In the genomic region with DNA sequence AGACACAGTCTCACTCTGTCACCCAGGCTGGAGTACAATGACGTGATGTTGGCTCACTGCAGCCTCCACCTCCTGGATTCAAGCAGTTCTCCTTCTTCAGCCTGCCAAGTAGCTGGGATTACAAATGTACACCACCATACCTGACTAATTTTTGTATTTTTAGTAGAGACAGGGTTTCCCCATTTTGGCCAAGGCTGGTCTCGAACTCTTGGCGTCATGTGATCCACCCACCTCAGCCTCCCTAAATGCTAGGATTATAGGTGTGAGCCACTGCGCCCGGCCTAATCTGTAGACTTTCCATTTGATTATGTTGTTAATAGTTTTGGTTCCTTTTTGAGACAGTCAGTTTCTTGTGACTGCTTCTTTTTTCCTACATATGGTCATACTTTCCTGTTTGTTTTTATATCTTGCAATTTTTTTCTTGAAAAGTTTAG, we compare ENCODE assay signal across 8 cellular contexts. TPM values are rescaled to one million over a fixed set of nuclear protein-coding genes. Genes with fewer than 3 reads are reported as not detected.
A peak's percentile ranks its signal among the peaks of the same experiment; 100 is the strongest.
DNase-seq lines count a peak whose midpoint lies in the region; ATAC-seq and TF ChIP-seq lines count a peak whose summit lies in the region.

No MANE protein-coding gene starts in this region.

- no peak for TF ChIP-seq CTCF in endothelial cell (IDR thresholded peaks at IDR 0.05; ENCODE audit: unreplicated experiment)

- H3K9me3 Mint-ChIP-seq in activated naive CD8-positive, alpha-beta T cell treated with anti-CD3 and anti-CD28 coated beads, Interleukin-2, amount 10 ng/mL, durations not matched to agents 7 days and 5 days, result no peaks in the 10 kb centered on the region
- H3K9me3 Mint-ChIP-seq in stimulated activated naive CD8-positive, alpha-beta T cell treated with anti-CD3 and anti-CD28 coated beads, Interleukin-15, amount 100 ng/mL, for 72 hours, result no peaks in the 10 kb centered on the region
- H3K9me3 Mint-ChIP-seq in endothelial cell (ENCODE audit: unreplicated experiment), result no peaks in the 10 kb centered on the region

- POLR2A ChIA-PET in activated naive CD8-positive, alpha-beta T cell treated with anti-CD3 and anti-CD28 coated beads, Interleukin-2, amount 10 ng/mL, durations not matched to agents 7 days and 5 days (lab: Charles Lee), result no interaction called here

- ATAC-seq in HG03378 (IDR thresholded peaks at IDR 0.05; ENCODE audit: unreplicated experiment) (peak; percentile 59), HG03135 (IDR thresholded peaks at IDR 0.05; ENCODE audit: unreplicated experiment) (no peak)
- ATAC-seq in activated naive CD8-positive, alpha-beta T cell treated with anti-CD3 and anti-CD28 coated beads, Interleukin-2, amount 10 ng/mL, durations not matched to agents 7 days and 5 days (ENCODE audit: low read depth), result no peak
- ATAC-seq in stimulated activated naive CD8-positive, alpha-beta T cell treated with anti-CD3 and anti-CD28 coated beads, Interleukin-15, amount 100 ng/mL, for 72 hours, result peak; percentile 97

- peak overlapping the region; percentile 2 for H3K27ac Mint-ChIP-seq in activated naive CD8-positive, alpha-beta T cell treated with anti-CD3 and anti-CD28 coated beads, Interleukin-2, amount 10 ng/mL, durations not matched to agents 7 days and 5 days
- H3K27ac Mint-ChIP-seq in stimulated activated naive CD8-positive, alpha-beta T cell treated with anti-CD3 and anti-CD28 coated beads, Interleukin-15, amount 100 ng/mL, for 72 hours, result peak overlapping the region; percentile 72 to 81
- no peak overlapping the region for H3K27ac Mint-ChIP-seq in endothelial cell (ENCODE audit: unreplicated experiment)

- peaks cover 16% of the 10 kb centered on the region for H3K36me3 Mint-ChIP-seq in activated naive CD8-positive, alpha-beta T cell treated with anti-CD3 and anti-CD28 coated beads, Interleukin-2, amount 10 ng/mL, durations not matched to agents 7 days and 5 days
- no peaks in the 10 kb centered on the region for H3K36me3 Mint-ChIP-seq in endothelial cell (ENCODE audit: low read depth, unreplicated experiment)

- no peak overlapping the region for H3K4me3 Mint-ChIP-seq in activated naive CD8-positive, alpha-beta T cell treated with anti-CD3 and anti-CD28 coated beads, Interleukin-2, amount 10 ng/mL, durations not matched to agents 7 days and 5 days
- peak overlapping the region; percentile 56 to 60 for H3K4me3 Mint-ChIP-seq in stimulated activated naive CD8-positive, alpha-beta T cell treated with anti-CD3 and anti-CD28 coated beads, Interleukin-15, amount 100 ng/mL, for 72 hours
- no peak overlapping the region for H3K4me3 Mint-ChIP-seq in endothelial cell (ENCODE audit: unreplicated experiment)

- H3K4me1 Mint-ChIP-seq in activated naive CD8-positive, alpha-beta T cell treated with anti-CD3 and anti-CD28 coated beads, Interleukin-2, amount 10 ng/mL, durations not matched to agents 7 days and 5 days, result peaks cover 14% of the 10 kb centered on the region
- H3K4me1 Mint-ChIP-seq in stimulated activated naive CD8-positive, alpha-beta T cell treated with anti-CD3 and anti-CD28 coated beads, Interleukin-15, amount 100 ng/mL, for 72 hours, result peaks cover 22% of the 10 kb centered on the region
- H3K4me1 Mint-ChIP-seq in endothelial cell (ENCODE audit: unreplicated experiment), result no peaks in the 10 kb centered on the region

- no peaks in the 10 kb centered on the region for H3K27me3 Mint-ChIP-seq in activated naive CD8-positive, alpha-beta T cell treated with anti-CD3 and anti-CD28 coated beads, Interleukin-2, amount 10 ng/mL, durations not matched to agents 7 days and 5 days
- H3K27me3 Mint-ChIP-seq in stimulated activated naive CD8-positive, alpha-beta T cell treated with anti-CD3 and anti-CD28 coated beads, Interleukin-15, amount 100 ng/mL, for 72 hours, result no peaks in the 10 kb centered on the region
- H3K27me3 Mint-ChIP-seq in endothelial cell (ENCODE audit: unreplicated experiment), result no peaks in the 10 kb centered on the region

- DNase-seq in activated effector memory CD4-positive, alpha-beta T cell treated with anti-CD3 and anti-CD28 coated beads, Interleukin-2, amount 50 U/mL, for 16 hours, result peak; percentile 76
- DNase-seq in activated effector memory CD4-positive, alpha-beta T cell treated with Interleukin-2 at 50 U/mL for 16 hours, result no peak
- DNase-seq in activated naive CD8-positive, alpha-beta T cell treated with anti-CD3 and anti-CD28 coated beads, Interleukin-2, amount 10 ng/mL, durations not matched to agents 7 days and 5 days, result no peak
- DNase-seq in stimulated activated naive CD8-positive, alpha-beta T cell treated with anti-CD3 and anti-CD28 coated beads, Interleukin-15, amount 100 ng/mL, for 72 hours, result peak; percentile 24 to 77
- DNase-seq in endothelial cell (ENCODE audit: low spot score), result no peak
- no peak for DNase-seq in T1000 (lab: John Stamatoyannopoulos, UW)

RNA-seq across cellular contexts. Expression of a gene that starts 31.0 kb away (rescaled TPM):
- total RNA-seq in activated naive CD8-positive, alpha-beta T cell treated with anti-CD3 and anti-CD28 coated beads, Interleukin-2, amount 10 ng/mL, durations not matched to agents 7 days and 5 days, result 10 to 100 TPM; 69.9 to 72.3 TPM
- 54.4 TPM for total RNA-seq in endothelial cell (ENCODE audit: unreplicated experiment)

RNA-seq across cellular contexts. Expression of a gene that starts 31.3 kb away (rescaled TPM):
- 10 to 100 TPM; 17.4 to 18.9 TPM for total RNA-seq in activated naive CD8-positive, alpha-beta T cell treated with anti-CD3 and anti-CD28 coated beads, Interleukin-2, amount 10 ng/mL, durations not matched to agents 7 days and 5 days
- 21.1 TPM for total RNA-seq in endothelial cell (ENCODE audit: unreplicated experiment)

Comparison
In these comparisons a context has a peak if more than half of its experiments do, and no peak if none do; other contexts are left out.
1. DNase-seq: peak in activated effector memory CD4-positive, alpha-beta T cell treated with anti-CD3 and anti-CD28 coated beads, Interleukin-2, amount 50 U/mL, for 16 hours (single experiment) and stimulated activated naive CD8-positive, alpha-beta T cell treated with anti-CD3 and anti-CD28 coated beads, Interleukin-15, amount 100 ng/mL, for 72 hours (2 of 2); none in activated effector memory CD4-positive, alpha-beta T cell treated with Interleukin-2 at 50 U/mL for 16 hours (single experiment), activated naive CD8-positive, alpha-beta T cell treated with anti-CD3 and anti-CD28 coated beads, Interleukin-2, amount 10 ng/mL, durations not matched to agents 7 days and 5 days (single experiment), endothelial cell (single experiment) and T1000 (single experiment).
2. ATAC-seq: peak in HG03378 (single experiment) and stimulated activated naive CD8-positive, alpha-beta T cell treated with anti-CD3 and anti-CD28 coated beads, Interleukin-15, amount 100 ng/mL, for 72 hours (single experiment); none in activated naive CD8-positive, alpha-beta T cell treated with anti-CD3 and anti-CD28 coated beads, Interleukin-2, amount 10 ng/mL, durations not matched to agents 7 days and 5 days (single experiment) and HG03135 (single experiment).
3. H3K4me3 Mint-ChIP-seq: peak in stimulated activated naive CD8-positive, alpha-beta T cell treated with anti-CD3 and anti-CD28 coated beads, Interleukin-15, amount 100 ng/mL, for 72 hours (2 of 2); none in activated naive CD8-positive, alpha-beta T cell treated with anti-CD3 and anti-CD28 coated beads, Interleukin-2, amount 10 ng/mL, durations not matched to agents 7 days and 5 days (single experiment) and endothelial cell (single experiment).